28 cellular contexts compared by ENCODE assay signal in genomic region chr17:70107441-70107840, GRCh38. TPM values are rescaled to one million over a fixed set of nuclear protein-coding genes. Genes with fewer than 3 reads are reported as not detected.
"Had no signal": no experiment of that assay in that cellular context is flagged by ENCODE, and none has a peak within 500 bp of the region (broad histone marks: within the 10 kb centered on the region; RNA-seq: fewer than 3 reads in every experiment).

No MANE protein-coding gene starts in this region.

- H3K4me2 ChIP-seq: hepatocyte had no signal

- H3K27me3 ChIP-seq: esophagus squamous epithelium, gastroesophageal sphincter, hepatocyte, ovary, sigmoid colon had no signal

- DNase-seq: activated B cell treated with CpG ODN at 0.5 μM for 24 hours; activated CD4-positive, alpha-beta T cell treated with anti-CD3 and anti-CD28 coated beads for 36 hours; activated CD8-positive, alpha-beta memory T cell treated with anti-CD3 and anti-CD28 coated beads, Interleukin-2, amount 10 ng/mL, durations not matched to agents 7 days and 5 days; activated CD8-positive, alpha-beta T cell treated with anti-CD3 and anti-CD28 coated beads, Interleukin-2, amount 10 ng/mL, durations not matched to agents 7 days and 5 days; activated naive CD4-positive, alpha-beta T cell; activated T-cell treated with anti-CD3 and anti-CD28 coated beads, Interleukin-2, amount 50 U/mL, for 48 hours; anterior cingulate cortex; dermis blood vessel endothelial cell; effector CD4-positive, alpha-beta T cell; esophagus squamous epithelium; naive thymus-derived CD4-positive, alpha-beta T cell; ovary; retina; sigmoid colon; stimulated activated CD4-positive, alpha-beta T cell treated with anti-CD3 and anti-CD28 coated beads, Interleukin-15, amount 100 ng/mL, for 24 hours; stimulated activated CD4-positive, alpha-beta T cell treated with anti-CD3 and anti-CD28 coated beads, Interleukin-2, amount 100 ng/mL, for 24 hours; stimulated activated naive CD4-positive, alpha-beta T cell had no signal

- H3K9me3 Mint-ChIP-seq: activated B cell treated with CpG ODN at 0.5 μM for 24 hours; activated naive CD4-positive, alpha-beta T cell treated with anti-CD3 and anti-CD28 coated beads, Interleukin-2, amount 50 U/mL, for 72 hours; mesothelial cell of epicardium had no signal

- H3K27ac Mint-ChIP-seq: activated B cell treated with CpG ODN at 0.5 μM for 24 hours; activated CD4-positive, alpha-beta T cell treated with anti-CD3 and anti-CD28 coated beads for 36 hours; activated CD8-positive, alpha-beta memory T cell treated with anti-CD3 and anti-CD28 coated beads, Interleukin-2, amount 10 ng/mL, durations not matched to agents 7 days and 5 days; activated CD8-positive, alpha-beta T cell treated with anti-CD3 and anti-CD28 coated beads, Interleukin-2, amount 10 ng/mL, durations not matched to agents 7 days and 5 days; activated naive CD4-positive, alpha-beta T cell treated with anti-CD3 and anti-CD28 coated beads, Interleukin-2, amount 50 U/mL, for 72 hours; mesothelial cell of epicardium; naive thymus-derived CD4-positive, alpha-beta T cell had no signal

- H3K4me1 Mint-ChIP-seq: activated B cell treated with CpG ODN at 0.5 μM for 24 hours; activated CD8-positive, alpha-beta memory T cell treated with anti-CD3 and anti-CD28 coated beads, Interleukin-2, amount 10 ng/mL, durations not matched to agents 7 days and 5 days; central memory CD8-positive, alpha-beta T cell; naive thymus-derived CD4-positive, alpha-beta T cell had no signal

- H3K4me1 ChIP-seq: prostate gland, sigmoid colon had no signal

- H3K4me3 Mint-ChIP-seq: activated B cell treated with CpG ODN at 0.5 μM for 24 hours; activated CD4-positive, alpha-beta T cell treated with anti-CD3 and anti-CD28 coated beads for 36 hours; activated CD8-positive, alpha-beta memory T cell treated with anti-CD3 and anti-CD28 coated beads, Interleukin-2, amount 10 ng/mL, durations not matched to agents 7 days and 5 days; activated CD8-positive, alpha-beta T cell treated with anti-CD3 and anti-CD28 coated beads, Interleukin-2, amount 10 ng/mL, durations not matched to agents 7 days and 5 days; central memory CD8-positive, alpha-beta T cell; mesothelial cell of epicardium; naive thymus-derived CD4-positive, alpha-beta T cell had no signal

- H3K27ac ChIP-seq: epithelial cell of prostate, esophagus squamous epithelium, gastroesophageal sphincter, hepatocyte, ovary, prostate gland, sigmoid colon had no signal

- H3K4me3 ChIP-seq: esophagus squamous epithelium, gastroesophageal sphincter, hepatocyte, ovary, prostate gland, sigmoid colon had no signal

- ATAC-seq: activated CD4-positive, alpha-beta T cell treated with anti-CD3 and anti-CD28 coated beads for 36 hours; activated CD8-positive, alpha-beta memory T cell treated with anti-CD3 and anti-CD28 coated beads, Interleukin-2, amount 10 ng/mL, durations not matched to agents 7 days and 5 days; activated CD8-positive, alpha-beta T cell treated with anti-CD3 and anti-CD28 coated beads, Interleukin-2, amount 10 ng/mL, durations not matched to agents 7 days and 5 days; gastroesophageal sphincter; naive thymus-derived CD4-positive, alpha-beta T cell had no signal

- H3K27me3 Mint-ChIP-seq: activated CD8-positive, alpha-beta memory T cell treated with anti-CD3 and anti-CD28 coated beads, Interleukin-2, amount 10 ng/mL, durations not matched to agents 7 days and 5 days; central memory CD8-positive, alpha-beta T cell had no signal

- H3K36me3 Mint-ChIP-seq: activated CD8-positive, alpha-beta memory T cell treated with anti-CD3 and anti-CD28 coated beads, Interleukin-2, amount 10 ng/mL, durations not matched to agents 7 days and 5 days; activated naive CD4-positive, alpha-beta T cell treated with anti-CD3 and anti-CD28 coated beads, Interleukin-2, amount 50 U/mL, for 72 hours; mesothelial cell of epicardium; naive thymus-derived CD4-positive, alpha-beta T cell had no signal

- FAIRE-seq: bronchial epithelial cell, colon, urothelium cell line had no signal

- H3K9me3 ChIP-seq: esophagus squamous epithelium, gastroesophageal sphincter, ovary, prostate gland, sigmoid colon had no signal

- H3K79me2 ChIP-seq: hepatocyte had no signal

- H3K36me3 ChIP-seq: esophagus squamous epithelium, gastroesophageal sphincter, ovary, prostate gland, sigmoid colon had no signal

- H2AFZ ChIP-seq: hepatocyte had no signal

RNA-seq across cellular contexts. Expression of gene KCNJ16, which starts 32.4 kb away (rescaled TPM):
- total RNA-seq: activated B cell treated with CpG ODN at 0.5 μM for 24 hours; activated CD4-positive, alpha-beta T cell treated with anti-CD3 and anti-CD28 coated beads for 36 hours; activated CD8-positive, alpha-beta memory T cell treated with anti-CD3 and anti-CD28 coated beads, Interleukin-2, amount 10 ng/mL, durations not matched to agents 7 days and 5 days; activated CD8-positive, alpha-beta T cell treated with anti-CD3 and anti-CD28 coated beads, Interleukin-2, amount 10 ng/mL, durations not matched to agents 7 days and 5 days; activated naive CD4-positive, alpha-beta T cell treated with anti-CD3 and anti-CD28 coated beads, Interleukin-2, amount 50 U/mL, for 72 hours; bronchial epithelial cell; naive thymus-derived CD4-positive, alpha-beta T cell; T-helper 2 cell treated with Interferon-gamma antibody and Interleukin-4, amounts not matched to agents 100 ng/mL and 5 ng/mL, for 36 hours had no signal
- polyA plus RNA-seq: naive thymus-derived CD4-positive, alpha-beta T cell had no signal
